Comparison of ENCODE assay signal across 8 cellular contexts in genomic region chr10:74058658-74059057, GRCh38.
DNase-seq lines count a peak whose midpoint lies in the region; ATAC-seq and TF ChIP-seq lines count a peak whose summit lies in the region.

No MANE protein-coding gene starts in this region.

- peak overlapping the region in 2 of 5 donors; percentile 2 to 72 for H3K27ac ChIP-seq in stomach

- intact Hi-C loops in stomach (cut with DNase I; ENCODE audit: low total_unique reads) = no loop called here

- H3K9me3 ChIP-seq in T-helper 17 cell (ENCODE audit: control insufficient read depth, low read length, poor library complexity, severe bottlenecking) = no peaks in the 10 kb centered on the region
- no peaks in the 10 kb centered on the region for H3K9me3 ChIP-seq in stomach

- H3K4me1 Mint-ChIP-seq in T-helper 17 cell = peaks cover 33% of the 10 kb centered on the region

- TF ChIP-seq POLR2A in stomach (IDR thresholded peaks at IDR 0.05) = no peak

- WGBS in stomach, 5 donors = 25 to 39% (median 36%) methylated on average over 7 of the region's 7 CpGs

- in situ Hi-C loops in GM13977 (cut with MboI; ENCODE audit: low pct_unique_long_range_greater_than_20kb, low sequenced_read_pairs, unreplicated experiment) = no loop called here

- H3K27me3 ChIP-seq in stomach = no peaks in the 10 kb centered on the region

- H3K4me1 ChIP-seq in stomach = peaks cover 33 to 69% (median 43%) of the 10 kb centered on the region in 4 donors

- peak; percentile 53 for ATAC-seq in T-helper 17 cell
- peak; percentile 88 for ATAC-seq in left lobe of liver
- no peak for ATAC-seq in HG03460 (IDR thresholded peaks at IDR 0.05; ENCODE audit: unreplicated experiment)
- no peak for ATAC-seq in GM18873 (IDR thresholded peaks at IDR 0.05; ENCODE audit: low FRiP score, unreplicated experiment)
- no peak for ATAC-seq in GM19035 (IDR thresholded peaks at IDR 0.05; ENCODE audit: unreplicated experiment)

- H3K27ac Mint-ChIP-seq in T-helper 17 cell = peak overlapping the region; percentile 77

- H3K4me3 Mint-ChIP-seq in T-helper 17 cell = peak overlapping the region; percentile 78

- peak; percentile 50 for TF ChIP-seq CTCF in GM13977 (IDR thresholded peaks at IDR 0.05; ENCODE audit: extremely low read depth, insufficient read depth, missing control alignments)
- peak in 1 of 7 experiments; percentile 22 for TF ChIP-seq CTCF in stomach (IDR thresholded peaks at IDR 0.05)

- H3K4me3 ChIP-seq in stomach = no peak overlapping the region

- peak; percentile 45 for DNase-seq in CMK (ENCODE audit: low read depth)
- no peak for DNase-seq in GM13977 (ENCODE audit: low spot score)
- peak in 1 of 3 donors; percentile 18 for DNase-seq in T-helper 17 cell
- no peak for DNase-seq in left lobe of liver (ENCODE audit: low spot score)
- no peak for DNase-seq in stomach

- peaks cover 2% of the 10 kb centered on the region for H3K36me3 Mint-ChIP-seq in T-helper 17 cell (ENCODE audit: low read depth)

- no peak for TF ChIP-seq EP300 in stomach (IDR thresholded peaks at IDR 0.05)

- H3K36me3 ChIP-seq in stomach = peaks cover under 1 to 11% (median 6%) of the 10 kb centered on the region in 4 donors

- H3K27me3 Mint-ChIP-seq in T-helper 17 cell = no peaks in the 10 kb centered on the region

Comparison
In these comparisons a context has a peak if more than half of its experiments do, and no peak if none do; other contexts are left out.
1. ATAC-seq: peak in T-helper 17 cell (single experiment) and left lobe of liver (single experiment); none in HG03460 (single experiment), GM18873 (single experiment) and GM19035 (single experiment).